ENCODE assay signal across 1 cellular context in the genomic region with DNA sequence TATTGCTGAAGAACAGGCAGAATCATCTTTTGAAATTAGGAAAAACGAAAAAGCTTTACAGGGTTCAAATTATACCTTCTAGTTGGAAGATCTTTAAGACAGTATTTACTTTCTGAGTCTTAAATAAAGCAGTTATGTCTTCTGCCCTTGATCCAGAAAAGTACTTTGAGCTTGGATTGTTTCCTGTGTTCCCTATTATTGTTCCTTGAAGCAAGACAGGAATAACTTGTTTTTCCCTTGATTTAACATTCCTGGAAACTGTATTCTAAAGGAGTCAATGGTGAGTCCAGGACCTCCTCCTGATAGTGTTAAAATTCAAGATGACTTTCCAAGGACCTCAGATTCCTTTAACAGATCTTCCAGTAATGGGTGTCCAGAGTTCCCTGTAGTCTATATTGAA.
TF ChIP-seq lines count a peak whose summit lies in the region.

No MANE protein-coding gene starts in this region.

TF ChIP-seq in endothelial cell of umbilical vein, 7 proteins besides CTCF, POLR2A, EP300 and RAD21:
- TF ChIP-seq MYC (IDR thresholded peaks at IDR 0.05; ENCODE audit: low read depth, low read length) (no peak), EZH2 (IDR thresholded peaks at IDR 0.05; ENCODE audit: borderline replicate concordance, low read depth, low read length, severe bottlenecking) (no peak), POLR2AphosphoS5 (IDR thresholded peaks at IDR 0.05; ENCODE audit: insufficient read depth, low read depth, low read length) (no peak), JUN (IDR thresholded peaks at IDR 0.05; ENCODE audit: borderline replicate concordance, insufficient read depth, insufficient read length, low read depth) (no peak), FOS (IDR thresholded peaks at IDR 0.05; ENCODE audit: borderline replicate concordance, insufficient read depth, low read length) (no peak), GATA2 (IDR thresholded peaks at IDR 0.05; ENCODE audit: insufficient read depth, insufficient read length, low read depth, low read length) (no peak)
- TF ChIP-seq, protein P1, sequence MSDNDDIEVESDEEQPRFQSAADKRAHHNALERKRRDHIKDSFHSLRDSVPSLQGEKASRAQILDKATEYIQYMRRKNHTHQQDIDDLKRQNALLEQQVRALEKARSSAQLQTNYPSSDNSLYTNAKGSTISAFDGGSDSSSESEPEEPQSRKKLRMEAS (IDR thresholded peaks at IDR 0.05; ENCODE audit: insufficient read depth, insufficient read length): no peak
